21 cellular contexts compared by ENCODE assay signal in genomic region chr15:40031300-40031699, GRCh38. TPM values are rescaled to one million over a fixed set of nuclear protein-coding genes. Genes with fewer than 3 reads are reported as not detected.
A peak's percentile ranks its signal among the peaks of the same experiment; 100 is the strongest.
DNase-seq lines count a peak whose midpoint lies in the region; TF ChIP-seq lines count a peak whose summit lies in the region.
"Had no signal": no experiment of that assay in that cellular context is flagged by ENCODE, and none has a peak within 500 bp of the region (broad histone marks: within the 10 kb centered on the region; RNA-seq: fewer than 3 reads in every experiment).

No MANE protein-coding gene starts in this region.

- peaks cover 16% of the 10 kb centered on the region for H3K4me1 Mint-ChIP-seq in activated T-cell treated with anti-CD3 and anti-CD28 coated beads, Interleukin-2, amount 50 U/mL, for 24 hours (ENCODE audit: low read depth)
- no peaks in the 10 kb centered on the region for H3K4me1 Mint-ChIP-seq in CD14-positive monocyte

- H3K27me3 ChIP-seq in layer of hippocampus (ENCODE audit: control insufficient read depth, insufficient read depth, low read length) = no peaks in the 10 kb centered on the region
- H3K27me3 ChIP-seq in hepatocyte = no peaks in the 10 kb centered on the region

- DNase-seq in activated T-cell treated with anti-CD3 and anti-CD28 coated beads, Interleukin-2, amount 50 U/mL, for 24 hours = no peak
- DNase-seq in activated T-cell treated with anti-CD3 and anti-CD28 coated beads, Interleukin-2, amount 50 U/mL, for 1 hour = no peak
- DNase-seq in CD14-positive monocyte (ENCODE audit: low spot score) (no peak), NCI-H1417 treated with DMSO at 0.1 percent for 48 hours (lab: John Stamatoyannopoulos, UW) (no peak), T1000 (lab: John Stamatoyannopoulos, UW) (no peak), hepatocyte (ENCODE audit: low spot score) (no peak)
- DNase-seq: 8988T, COR-L47, DMS153, GDM1, H9, Karpas-422, NCI-H1048, NCI-H1436 treated with DMSO at 0.1 percent for 48 hours, NCI-H2029, NCI-H526, PC-3, RPMI8226 had no signal

- no peaks in the 10 kb centered on the region for H3K36me3 ChIP-seq in hepatocyte (replicated peaks; ENCODE audit: insufficient read depth, low read depth)

- no peak overlapping the region for H3K4me3 ChIP-seq in hepatocyte

- WGBS in hepatocyte (ENCODE audit: low lambda C conversion rate, missing lambda C conversion rate) = 98% methylated on average over 3 of the region's 3 CpGs

- peaks cover 86% of the 10 kb centered on the region for H3K36me3 Mint-ChIP-seq in activated T-cell treated with anti-CD3 and anti-CD28 coated beads, Interleukin-2, amount 50 U/mL, for 24 hours (ENCODE audit: low read depth)
- H3K36me3 Mint-ChIP-seq in CD14-positive monocyte = peaks cover 77 to 88% of the 10 kb centered on the region in 2 donors
- H3K36me3 Mint-ChIP-seq: IgD-negative memory B cell had no signal

- H3K9me2 ChIP-seq in hepatocyte (replicated peaks; ENCODE audit: insufficient read depth) = no peaks in the 10 kb centered on the region

- no peaks in the 10 kb centered on the region for H3K27me3 Mint-ChIP-seq in activated T-cell treated with anti-CD3 and anti-CD28 coated beads, Interleukin-2, amount 50 U/mL, for 24 hours
- H3K27me3 Mint-ChIP-seq in CD14-positive monocyte (ENCODE audit: low read depth in 3 of 3) = no peaks in the 10 kb centered on the region
- H3K27me3 Mint-ChIP-seq: IgD-negative memory B cell had no signal

- TF ChIP-seq CTCF in CD14-positive monocyte (IDR thresholded peaks at IDR 0.05) (no peak), hepatocyte (IDR thresholded peaks at IDR 0.05; ENCODE audit: poor library complexity) (no peak)

- no peak overlapping the region for H3K4me3 Mint-ChIP-seq in activated T-cell treated with anti-CD3 and anti-CD28 coated beads, Interleukin-2, amount 50 U/mL, for 24 hours
- peak overlapping the region in 1 of 2 donors; percentile 0 for H3K4me3 Mint-ChIP-seq in CD14-positive monocyte
- H3K4me3 Mint-ChIP-seq: H9, IgD-negative memory B cell had no signal

- peaks cover 3% of the 10 kb centered on the region for H3K79me2 ChIP-seq in hepatocyte

- H3K27ac ChIP-seq in angular gyrus (ENCODE audit: low read depth, low read length) (peak overlapping the region; percentile 10), layer of hippocampus (ENCODE audit: low read depth, low read length) (peak overlapping the region; percentile 38), hepatocyte (no peak overlapping the region)

- intact Hi-C loops in CD14-positive monocyte (cut with micrococcal nuclease) = loop anchor here in 1 of 2 donors (5.0 kb wide), 1 partner anchor 246 kb away; no protein-coding TSS in a partner anchor

- no peaks in the 10 kb centered on the region for H4K20me1 ChIP-seq in hepatocyte (ENCODE audit: insufficient read depth, poor library complexity, severe bottlenecking)

- no peaks in the 10 kb centered on the region for H3K4me1 ChIP-seq in hepatocyte (ENCODE audit: insufficient read depth)

- no peak overlapping the region for H2AFZ ChIP-seq in hepatocyte

- no peaks in the 10 kb centered on the region for H3K9me3 Mint-ChIP-seq in activated T-cell treated with anti-CD3 and anti-CD28 coated beads, Interleukin-2, amount 50 U/mL, for 24 hours
- H3K9me3 Mint-ChIP-seq in CD14-positive monocyte = no peaks in the 10 kb centered on the region
- H3K9me3 Mint-ChIP-seq: H9, IgD-negative memory B cell had no signal

- no peak overlapping the region for H3K4me2 ChIP-seq in hepatocyte

- peak overlapping the region; percentile 0 for H3K27ac Mint-ChIP-seq in activated T-cell treated with anti-CD3 and anti-CD28 coated beads, Interleukin-2, amount 50 U/mL, for 24 hours
- H3K27ac Mint-ChIP-seq in CD14-positive monocyte = peak overlapping the region in 4 of 7 donors; percentile 1 to 49 (median 24)
- H3K27ac Mint-ChIP-seq: IgD-negative memory B cell had no signal

- H3K9me3 ChIP-seq in hepatocyte (ENCODE audit: low read depth) = no peaks in the 10 kb centered on the region

RNA-seq across cellular contexts. Expression of gene SRP14, which starts 7.7 kb away (rescaled TPM):
- polyA plus RNA-seq in CD14-positive monocyte (100 to 1,000 TPM; 525 to 548 TPM), hepatocyte (804 and 827 TPM in 2 replicates)
- total RNA-seq in hepatocyte = 219 and 274 TPM in 2 replicates
